ENCODE assay signal across 22 cellular contexts in the genomic region with DNA sequence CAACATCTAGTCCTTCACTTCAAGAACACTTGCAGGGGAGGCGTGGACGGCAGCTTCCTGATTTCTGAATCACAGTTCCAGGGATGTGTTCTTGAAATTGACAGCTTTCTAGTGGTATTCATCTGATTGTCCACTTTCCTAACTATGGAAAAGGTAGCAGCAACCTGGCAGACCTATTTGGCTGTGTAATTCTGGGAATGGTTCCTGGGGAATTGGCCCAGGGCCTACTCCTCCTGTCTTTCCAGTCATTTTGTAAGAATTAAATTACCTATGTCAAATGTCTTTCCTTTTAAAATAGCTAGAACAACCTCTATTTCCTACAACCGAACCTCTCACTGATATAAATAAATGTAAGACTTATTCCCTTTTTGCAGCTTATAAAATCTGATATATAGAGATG.
"Had no signal": no experiment of that assay in that cellular context is flagged by ENCODE, and none has a peak within 500 bp of the region (broad histone marks: within the 10 kb centered on the region; RNA-seq: fewer than 3 reads in every experiment).

No MANE protein-coding gene starts in this region.

- H3K4me1 ChIP-seq: esophagus squamous epithelium, heart right ventricle, left lung, lower lobe of right lung had no signal

- H3K36me3 ChIP-seq: esophagus squamous epithelium, gastrocnemius medialis, heart right ventricle, left lung, lower lobe of right lung had no signal

- H3K27ac ChIP-seq: coronary artery, dorsolateral prefrontal cortex, esophagus squamous epithelium, gastrocnemius medialis, heart right ventricle, left lung, lower lobe of right lung had no signal

- H3K9me3 ChIP-seq: esophagus squamous epithelium, gastrocnemius medialis, heart right ventricle, left lung, lower lobe of right lung had no signal

- H3K4me1 Mint-ChIP-seq: naive thymus-derived CD4-positive, alpha-beta T cell had no signal

- H3K9me3 Mint-ChIP-seq: naive thymus-derived CD4-positive, alpha-beta T cell had no signal

- H3K27ac Mint-ChIP-seq: naive thymus-derived CD4-positive, alpha-beta T cell had no signal

- H3K4me3 Mint-ChIP-seq: naive thymus-derived CD4-positive, alpha-beta T cell had no signal

- DNase-seq: dermis blood vessel endothelial cell; effector CD4-positive, alpha-beta T cell; effector memory CD4-positive, alpha-beta T cell; esophagus squamous epithelium; foreskin fibroblast; foreskin melanocyte; gastrocnemius medialis; glutamatergic neuron; head of caudate nucleus; heart right ventricle; hippocampal formation; left cardiac atrium; left lung; left ventricle myocardium superior; lower lobe of right lung; mesenchymal stem cell; midbrain; naive thymus-derived CD4-positive, alpha-beta T cell had no signal

- H3K27me3 ChIP-seq: dorsolateral prefrontal cortex, esophagus squamous epithelium, gastrocnemius medialis, heart right ventricle, left lung had no signal

- H3K4me3 ChIP-seq: coronary artery, dorsolateral prefrontal cortex, esophagus squamous epithelium, gastrocnemius medialis, heart right ventricle, left lung, lower lobe of right lung had no signal

- FAIRE-seq: endothelial cell of umbilical vein, keratinocyte had no signal

- H3K36me3 Mint-ChIP-seq: naive thymus-derived CD4-positive, alpha-beta T cell had no signal
